Comparison of ENCODE assay signal across 15 cellular contexts in the genomic region with DNA sequence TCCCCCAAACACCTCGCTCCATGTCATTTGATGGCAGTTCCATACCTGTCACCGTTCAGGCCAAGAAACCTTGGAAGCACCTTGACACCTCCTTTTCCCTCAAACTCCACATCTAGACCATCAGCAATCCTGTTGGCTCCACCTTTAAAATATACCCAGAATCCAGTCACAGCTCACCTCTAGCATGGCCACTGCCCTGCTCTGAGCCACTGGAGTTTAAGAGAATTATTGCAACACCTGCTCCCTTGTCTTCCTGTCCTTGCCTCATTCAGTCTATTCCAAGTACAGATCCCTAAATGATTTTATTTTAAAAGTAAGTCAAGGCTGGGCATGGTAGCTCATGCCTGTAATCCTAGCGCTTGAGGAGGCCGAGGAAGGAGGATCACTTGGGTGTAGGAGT.
"Had no signal": no experiment of that assay in that cellular context is flagged by ENCODE, and none has a peak within 500 bp of the region (broad histone marks: within the 10 kb centered on the region; RNA-seq: fewer than 3 reads in every experiment).

No MANE protein-coding gene starts in this region.

- FAIRE-seq: bronchial epithelial cell had no signal

- H3K9me3 ChIP-seq: esophagus squamous epithelium, mucosa of descending colon, prostate gland had no signal

- DNase-seq: activated effector memory CD4-positive, alpha-beta T cell treated with Interleukin-2 at 50 U/mL for 16 hours; amniotic stem cell; esophagus squamous epithelium; foreskin fibroblast; head of caudate nucleus; left colon; mucosa of descending colon; natural killer cell; occipital lobe; stimulated activated CD4-positive, alpha-beta T cell treated with anti-CD3 and anti-CD28 coated beads, Interleukin-2, amount 100 ng/mL, for 24 hours; stimulated activated naive CD4-positive, alpha-beta T cell; T-helper 9 cell had no signal

- H3K27ac ChIP-seq: esophagus squamous epithelium had no signal

- H3K4me3 ChIP-seq: esophagus squamous epithelium, lung, mucosa of descending colon, prostate gland had no signal

- H3K27me3 ChIP-seq: esophagus squamous epithelium had no signal

- H3K36me3 ChIP-seq: esophagus squamous epithelium, prostate gland had no signal
